Comparison of ENCODE assay signal across 1 cellular context in the genomic region with DNA sequence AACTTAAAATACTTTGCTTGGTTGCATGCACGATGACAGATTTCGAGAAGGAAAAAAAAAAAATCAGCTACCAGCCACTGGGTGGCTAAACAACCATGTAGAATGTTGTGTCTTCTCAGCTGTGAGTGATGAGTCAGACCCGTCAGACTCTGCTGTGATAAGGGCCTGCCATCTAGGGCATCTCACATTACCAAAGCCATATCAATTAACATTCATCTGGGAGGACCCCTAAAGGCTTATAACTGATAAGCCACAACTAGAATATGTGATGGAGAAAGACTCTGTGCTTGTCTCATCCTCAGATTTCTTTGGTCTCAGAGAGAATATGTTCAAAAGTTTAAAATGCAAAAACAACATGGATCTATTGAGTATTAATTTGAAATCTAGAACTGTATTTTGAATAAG.
TF ChIP-seq lines count a peak whose summit lies in the region.

No MANE protein-coding gene starts in this region.

TF ChIP-seq in K562, 482 proteins besides CTCF, POLR2A, EP300 and RAD21 (continued from another document and continues in another):
- TF ChIP-seq, protein P1, sequence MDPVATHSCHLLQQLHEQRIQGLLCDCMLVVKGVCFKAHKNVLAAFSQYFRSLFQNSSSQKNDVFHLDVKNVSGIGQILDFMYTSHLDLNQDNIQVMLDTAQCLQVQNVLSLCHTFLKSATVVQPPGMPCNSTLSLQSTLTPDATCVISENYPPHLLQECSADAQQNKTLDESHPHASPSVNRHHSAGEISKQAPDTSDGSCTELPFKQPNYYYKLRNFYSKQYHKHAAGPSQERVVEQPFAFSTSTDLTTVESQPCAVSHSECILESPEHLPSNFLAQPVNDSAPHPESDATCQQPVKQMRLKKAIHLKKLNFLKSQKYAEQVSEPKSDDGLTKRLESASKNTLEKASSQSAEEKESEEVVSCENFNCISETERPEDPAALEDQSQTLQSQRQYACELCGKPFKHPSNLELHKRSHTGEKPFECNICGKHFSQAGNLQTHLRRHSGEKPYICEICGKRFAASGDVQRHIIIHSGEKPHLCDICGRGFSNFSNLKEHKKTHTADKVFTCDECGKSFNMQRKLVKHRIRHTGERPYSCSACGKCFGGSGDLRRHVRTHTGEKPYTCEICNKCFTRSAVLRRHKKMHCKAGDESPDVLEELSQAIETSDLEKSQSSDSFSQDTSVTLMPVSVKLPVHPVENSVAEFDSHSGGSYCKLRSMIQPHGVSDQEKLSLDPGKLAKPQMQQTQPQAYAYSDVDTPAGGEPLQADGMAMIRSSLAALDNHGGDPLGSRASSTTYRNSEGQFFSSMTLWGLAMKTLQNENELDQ (CRISPR knock-in tag; IDR thresholded peaks at IDR 0.05; ENCODE audit: borderline replicate concordance): no peak
- TF ChIP-seq ZNF445 (CRISPR knock-in tag; IDR thresholded peaks at IDR 0.05; ENCODE audit: low read depth) (no peak), ZKSCAN3 (CRISPR knock-in tag; IDR thresholded peaks at IDR 0.05) (no peak), RB1 (IDR thresholded peaks at IDR 0.05; ENCODE audit: low read depth) (no peak), PRMT5 (CRISPR knock-in tag; IDR thresholded peaks at IDR 0.05) (no peak), NFXL1 (CRISPR knock-in tag; IDR thresholded peaks at IDR 0.05) (no peak), ESRRB (CRISPR knock-in tag; IDR thresholded peaks at IDR 0.05; ENCODE audit: borderline replicate concordance) (no peak), HDGF (IDR thresholded peaks at IDR 0.05) (no peak), DDX20 (tag; IDR thresholded peaks at IDR 0.05; ENCODE audit: low read depth) (no peak), ZNF436 (CRISPR knock-in tag; IDR thresholded peaks at IDR 0.05) (no peak), ZEB2 (IDR thresholded peaks at IDR 0.05) (no peak), HMG20A (CRISPR knock-in tag; conservative IDR thresholded peaks at IDR 0.05) (no peak), POLR2B (IDR thresholded peaks at IDR 0.05; ENCODE audit: low read depth, partially characterized antibody) (no peak), CBFA2T2 (conservative IDR thresholded peaks at IDR 0.05) (peak; percentile 84), PHTF2 (CRISPR knock-in tag; IDR thresholded peaks at IDR 0.05) (no peak), KAT8 (IDR thresholded peaks at IDR 0.05; ENCODE audit: low read depth) (no peak), RHOXF2B (CRISPR knock-in tag; conservative IDR thresholded peaks at IDR 0.05) (no peak), SMARCA4 (IDR thresholded peaks at IDR 0.05) (peak; percentile 89), ZNF644 (tag; IDR thresholded peaks at IDR 0.05; ENCODE audit: low read depth) (no peak), ZNF174 (CRISPR knock-in tag; IDR thresholded peaks at IDR 0.05) (no peak), PTBP1 (IDR thresholded peaks at IDR 0.05; ENCODE audit: low read depth, low read length) (no peak)
- TF ChIP-seq, protein P2, sequence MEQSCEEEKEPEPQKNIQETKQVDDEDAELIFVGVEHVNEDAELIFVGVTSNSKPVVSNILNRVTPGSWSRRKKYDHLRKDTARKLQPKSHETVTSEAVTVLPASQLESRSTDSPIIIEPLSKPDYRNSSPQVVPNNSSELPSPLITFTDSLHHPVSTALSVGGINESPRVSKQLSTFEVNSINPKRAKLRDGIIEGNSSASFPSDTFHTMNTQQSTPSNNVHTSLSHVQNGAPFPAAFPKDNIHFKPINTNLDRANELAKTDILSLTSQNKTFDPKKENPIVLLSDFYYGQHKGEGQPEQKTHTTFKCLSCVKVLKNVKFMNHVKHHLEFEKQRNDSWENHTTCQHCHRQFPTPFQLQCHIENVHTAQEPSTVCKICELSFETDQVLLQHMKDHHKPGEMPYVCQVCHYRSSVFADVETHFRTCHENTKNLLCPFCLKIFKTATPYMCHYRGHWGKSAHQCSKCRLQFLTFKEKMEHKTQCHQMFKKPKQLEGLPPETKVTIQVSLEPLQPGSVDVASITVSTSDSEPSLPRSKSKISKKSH (CRISPR knock-in tag; IDR thresholded peaks at IDR 0.05): no peak
- TF ChIP-seq, protein P3, sequence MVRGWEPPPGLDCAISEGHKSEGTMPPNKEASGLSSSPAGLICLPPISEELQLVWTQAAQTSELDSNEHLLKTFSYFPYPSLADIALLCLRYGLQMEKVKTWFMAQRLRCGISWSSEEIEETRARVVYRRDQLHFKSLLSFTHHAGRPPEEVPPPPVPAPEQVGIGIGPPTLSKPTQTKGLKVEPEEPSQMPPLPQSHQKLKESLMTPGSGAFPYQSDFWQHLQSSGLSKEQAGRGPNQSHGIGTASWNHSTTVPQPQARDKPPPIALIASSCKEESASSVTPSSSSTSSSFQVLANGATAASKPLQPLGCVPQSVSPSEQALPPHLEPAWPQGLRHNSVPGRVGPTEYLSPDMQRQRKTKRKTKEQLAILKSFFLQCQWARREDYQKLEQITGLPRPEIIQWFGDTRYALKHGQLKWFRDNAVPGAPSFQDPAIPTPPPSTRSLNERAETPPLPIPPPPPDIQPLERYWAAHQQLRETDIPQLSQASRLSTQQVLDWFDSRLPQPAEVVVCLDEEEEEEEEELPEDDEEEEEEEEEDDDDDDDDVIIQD (CRISPR knock-in tag; IDR thresholded peaks at IDR 0.05): no peak
- TF ChIP-seq, protein P4, sequence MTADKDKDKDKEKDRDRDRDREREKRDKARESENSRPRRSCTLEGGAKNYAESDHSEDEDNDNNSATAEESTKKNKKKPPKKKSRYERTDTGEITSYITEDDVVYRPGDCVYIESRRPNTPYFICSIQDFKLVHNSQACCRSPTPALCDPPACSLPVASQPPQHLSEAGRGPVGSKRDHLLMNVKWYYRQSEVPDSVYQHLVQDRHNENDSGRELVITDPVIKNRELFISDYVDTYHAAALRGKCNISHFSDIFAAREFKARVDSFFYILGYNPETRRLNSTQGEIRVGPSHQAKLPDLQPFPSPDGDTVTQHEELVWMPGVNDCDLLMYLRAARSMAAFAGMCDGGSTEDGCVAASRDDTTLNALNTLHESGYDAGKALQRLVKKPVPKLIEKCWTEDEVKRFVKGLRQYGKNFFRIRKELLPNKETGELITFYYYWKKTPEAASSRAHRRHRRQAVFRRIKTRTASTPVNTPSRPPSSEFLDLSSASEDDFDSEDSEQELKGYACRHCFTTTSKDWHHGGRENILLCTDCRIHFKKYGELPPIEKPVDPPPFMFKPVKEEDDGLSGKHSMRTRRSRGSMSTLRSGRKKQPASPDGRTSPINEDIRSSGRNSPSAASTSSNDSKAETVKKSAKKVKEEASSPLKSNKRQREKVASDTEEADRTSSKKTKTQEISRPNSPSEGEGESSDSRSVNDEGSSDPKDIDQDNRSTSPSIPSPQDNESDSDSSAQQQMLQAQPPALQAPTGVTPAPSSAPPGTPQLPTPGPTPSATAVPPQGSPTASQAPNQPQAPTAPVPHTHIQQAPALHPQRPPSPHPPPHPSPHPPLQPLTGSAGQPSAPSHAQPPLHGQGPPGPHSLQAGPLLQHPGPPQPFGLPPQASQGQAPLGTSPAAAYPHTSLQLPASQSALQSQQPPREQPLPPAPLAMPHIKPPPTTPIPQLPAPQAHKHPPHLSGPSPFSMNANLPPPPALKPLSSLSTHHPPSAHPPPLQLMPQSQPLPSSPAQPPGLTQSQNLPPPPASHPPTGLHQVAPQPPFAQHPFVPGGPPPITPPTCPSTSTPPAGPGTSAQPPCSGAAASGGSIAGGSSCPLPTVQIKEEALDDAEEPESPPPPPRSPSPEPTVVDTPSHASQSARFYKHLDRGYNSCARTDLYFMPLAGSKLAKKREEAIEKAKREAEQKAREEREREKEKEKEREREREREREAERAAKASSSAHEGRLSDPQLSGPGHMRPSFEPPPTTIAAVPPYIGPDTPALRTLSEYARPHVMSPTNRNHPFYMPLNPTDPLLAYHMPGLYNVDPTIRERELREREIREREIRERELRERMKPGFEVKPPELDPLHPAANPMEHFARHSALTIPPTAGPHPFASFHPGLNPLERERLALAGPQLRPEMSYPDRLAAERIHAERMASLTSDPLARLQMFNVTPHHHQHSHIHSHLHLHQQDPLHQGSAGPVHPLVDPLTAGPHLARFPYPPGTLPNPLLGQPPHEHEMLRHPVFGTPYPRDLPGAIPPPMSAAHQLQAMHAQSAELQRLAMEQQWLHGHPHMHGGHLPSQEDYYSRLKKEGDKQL (CRISPR knock-in tag; IDR thresholded peaks at IDR 0.05; ENCODE audit: borderline replicate concordance): no peak
- TF ChIP-seq, protein P5, sequence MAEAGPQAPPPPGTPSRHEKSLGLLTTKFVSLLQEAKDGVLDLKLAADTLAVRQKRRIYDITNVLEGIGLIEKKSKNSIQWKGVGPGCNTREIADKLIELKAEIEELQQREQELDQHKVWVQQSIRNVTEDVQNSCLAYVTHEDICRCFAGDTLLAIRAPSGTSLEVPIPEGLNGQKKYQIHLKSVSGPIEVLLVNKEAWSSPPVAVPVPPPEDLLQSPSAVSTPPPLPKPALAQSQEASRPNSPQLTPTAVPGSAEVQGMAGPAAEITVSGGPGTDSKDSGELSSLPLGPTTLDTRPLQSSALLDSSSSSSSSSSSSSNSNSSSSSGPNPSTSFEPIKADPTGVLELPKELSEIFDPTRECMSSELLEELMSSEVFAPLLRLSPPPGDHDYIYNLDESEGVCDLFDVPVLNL (CRISPR knock-in tag; IDR thresholded peaks at IDR 0.05; ENCODE audit: low read depth): no peak
- TF ChIP-seq, protein P6, sequence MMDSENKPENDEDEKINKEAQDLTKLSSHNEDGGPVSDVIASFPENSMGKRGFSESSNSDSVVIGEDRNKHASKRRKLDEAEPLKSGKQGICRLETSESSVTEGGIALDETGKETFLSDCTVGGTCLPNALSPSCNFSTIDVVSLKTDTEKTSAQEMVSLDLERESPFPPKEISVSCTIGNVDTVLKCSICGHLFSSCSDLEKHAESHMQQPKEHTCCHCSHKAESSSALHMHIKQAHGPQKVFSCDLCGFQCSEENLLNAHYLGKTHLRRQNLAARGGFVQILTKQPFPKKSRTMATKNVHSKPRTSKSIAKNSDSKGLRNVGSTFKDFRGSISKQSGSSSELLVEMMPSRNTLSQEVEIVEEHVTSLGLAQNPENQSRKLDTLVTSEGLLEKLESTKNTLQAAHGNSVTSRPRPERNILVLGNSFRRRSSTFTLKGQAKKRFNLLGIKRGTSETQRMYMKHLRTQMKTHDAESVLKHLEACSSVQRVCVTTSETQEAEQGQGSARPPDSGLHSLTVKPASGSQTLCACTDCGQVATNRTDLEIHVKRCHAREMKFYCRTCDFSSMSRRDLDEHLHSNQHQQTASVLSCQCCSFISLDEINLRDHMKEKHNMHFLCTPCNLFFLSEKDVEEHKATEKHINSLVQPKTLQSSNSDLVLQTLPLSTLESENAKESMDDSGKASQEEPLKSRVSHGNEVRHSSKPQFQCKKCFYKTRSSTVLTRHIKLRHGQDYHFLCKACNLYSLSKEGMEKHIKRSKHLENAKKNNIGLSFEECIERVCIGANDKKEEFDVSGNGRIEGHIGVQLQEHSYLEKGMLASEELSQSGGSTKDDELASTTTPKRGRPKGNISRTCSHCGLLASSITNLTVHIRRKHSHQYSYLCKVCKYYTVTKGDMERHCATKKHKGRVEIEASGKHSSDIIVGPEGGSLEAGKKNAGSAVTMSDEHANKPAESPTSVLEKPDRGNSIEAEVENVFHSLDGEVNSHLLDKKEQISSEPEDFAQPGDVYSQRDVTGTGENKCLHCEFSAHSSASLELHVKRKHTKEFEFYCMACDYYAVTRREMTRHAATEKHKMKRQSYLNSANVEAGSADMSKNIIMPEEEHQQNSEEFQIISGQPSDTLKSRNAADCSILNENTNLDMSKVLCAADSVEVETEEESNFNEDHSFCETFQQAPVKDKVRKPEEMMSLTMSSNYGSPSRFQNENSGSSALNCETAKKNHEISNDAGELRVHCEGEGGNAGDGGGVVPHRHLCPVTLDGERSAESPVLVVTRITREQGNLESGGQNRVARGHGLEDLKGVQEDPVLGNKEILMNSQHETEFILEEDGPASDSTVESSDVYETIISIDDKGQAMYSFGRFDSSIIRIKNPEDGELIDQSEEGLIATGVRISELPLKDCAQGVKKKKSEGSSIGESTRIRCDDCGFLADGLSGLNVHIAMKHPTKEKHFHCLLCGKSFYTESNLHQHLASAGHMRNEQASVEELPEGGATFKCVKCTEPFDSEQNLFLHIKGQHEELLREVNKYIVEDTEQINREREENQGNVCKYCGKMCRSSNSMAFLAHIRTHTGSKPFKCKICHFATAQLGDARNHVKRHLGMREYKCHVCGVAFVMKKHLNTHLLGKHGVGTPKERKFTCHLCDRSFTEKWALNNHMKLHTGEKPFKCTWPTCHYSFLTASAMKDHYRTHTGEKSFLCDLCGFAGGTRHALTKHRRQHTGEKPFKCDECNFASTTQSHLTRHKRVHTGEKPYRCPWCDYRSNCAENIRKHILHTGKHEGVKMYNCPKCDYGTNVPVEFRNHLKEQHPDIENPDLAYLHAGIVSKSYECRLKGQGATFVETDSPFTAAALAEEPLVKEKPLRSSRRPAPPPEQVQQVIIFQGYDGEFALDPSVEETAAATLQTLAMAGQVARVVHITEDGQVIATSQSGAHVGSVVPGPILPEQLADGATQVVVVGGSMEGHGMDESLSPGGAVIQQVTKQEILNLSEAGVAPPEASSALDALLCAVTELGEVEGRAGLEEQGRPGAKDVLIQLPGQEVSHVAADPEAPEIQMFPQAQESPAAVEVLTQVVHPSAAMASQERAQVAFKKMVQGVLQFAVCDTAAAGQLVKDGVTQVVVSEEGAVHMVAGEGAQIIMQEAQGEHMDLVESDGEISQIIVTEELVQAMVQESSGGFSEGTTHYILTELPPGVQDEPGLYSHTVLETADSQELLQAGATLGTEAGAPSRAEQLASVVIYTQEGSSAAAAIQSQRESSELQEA (IDR thresholded peaks at IDR 0.05; ENCODE audit: low read depth): no peak
- TF ChIP-seq, protein P7, sequence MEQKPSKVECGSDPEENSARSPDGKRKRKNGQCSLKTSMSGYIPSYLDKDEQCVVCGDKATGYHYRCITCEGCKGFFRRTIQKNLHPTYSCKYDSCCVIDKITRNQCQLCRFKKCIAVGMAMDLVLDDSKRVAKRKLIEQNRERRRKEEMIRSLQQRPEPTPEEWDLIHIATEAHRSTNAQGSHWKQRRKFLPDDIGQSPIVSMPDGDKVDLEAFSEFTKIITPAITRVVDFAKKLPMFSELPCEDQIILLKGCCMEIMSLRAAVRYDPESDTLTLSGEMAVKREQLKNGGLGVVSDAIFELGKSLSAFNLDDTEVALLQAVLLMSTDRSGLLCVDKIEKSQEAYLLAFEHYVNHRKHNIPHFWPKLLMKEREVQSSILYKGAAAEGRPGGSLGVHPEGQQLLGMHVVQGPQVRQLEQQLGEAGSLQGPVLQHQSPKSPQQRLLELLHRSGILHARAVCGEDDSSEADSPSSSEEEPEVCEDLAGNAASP (IDR thresholded peaks at IDR 0.05): no peak
